In genomic region chr1:156146006-156146748, GRCh38 we compare ENCODE assay signal across 1 cellular context.
TF ChIP-seq lines count a peak whose summit lies in the region.

No MANE protein-coding gene starts in this region.

TF ChIP-seq in K562, 482 proteins besides CTCF, POLR2A, EP300 and RAD21 (continued from another document and continues in another):
- TF ChIP-seq MTF1 (CRISPR knock-in tag; IDR thresholded peaks at IDR 0.05; ENCODE audit: borderline replicate concordance), result no peak
- TF ChIP-seq CGGBP1 (CRISPR knock-in tag; IDR thresholded peaks at IDR 0.05), result no peak
- no peak for TF ChIP-seq GABPB2 (CRISPR knock-in tag; conservative IDR thresholded peaks at IDR 0.05)
- no peak for TF ChIP-seq MEIS2 (IDR thresholded peaks at IDR 0.05; ENCODE audit: partially characterized antibody)
- TF ChIP-seq ZNF395 (CRISPR knock-in tag; IDR thresholded peaks at IDR 0.05), result no peak
- no peak for TF ChIP-seq ZFX (CRISPR knock-in tag; IDR thresholded peaks at IDR 0.05)
- TF ChIP-seq PHTF2 (CRISPR knock-in tag; IDR thresholded peaks at IDR 0.05), result no peak
- TF ChIP-seq HNRNPL (IDR thresholded peaks at IDR 0.05; ENCODE audit: low read depth, low read length), result no peak
- no peak for TF ChIP-seq ZBTB34 (CRISPR knock-in tag; IDR thresholded peaks at IDR 0.05)
- TF ChIP-seq ARID2 (IDR thresholded peaks at IDR 0.05), result no peak
- TF ChIP-seq KLF16 (IDR thresholded peaks at IDR 0.05), result 0 out of 2 replicates have a peak, but pooled peaks have one; percentile 39
- no peak for TF ChIP-seq ZNF398 (CRISPR knock-in tag; IDR thresholded peaks at IDR 0.05)
- TF ChIP-seq NFXL1 (CRISPR knock-in tag; IDR thresholded peaks at IDR 0.05), result no peak
- no peak for TF ChIP-seq ELF4 (CRISPR knock-in tag; IDR thresholded peaks at IDR 0.05)
- TF ChIP-seq NONO (IDR thresholded peaks at IDR 0.05; ENCODE audit: low read depth in 2 of 2, low read length in 1 of 2), result no peak
- no peak for TF ChIP-seq MECOM (CRISPR knock-in tag; IDR thresholded peaks at IDR 0.05)
- TF ChIP-seq DDX20 (tag; IDR thresholded peaks at IDR 0.05; ENCODE audit: low read depth), result no peak
- no peak for TF ChIP-seq MAFF (IDR thresholded peaks at IDR 0.05; ENCODE audit: low read length)
- peak in 1 of 3 experiments; percentile 25 for TF ChIP-seq YY1 (IDR thresholded peaks at IDR 0.05; ENCODE audit: borderline replicate concordance in 1 of 3, control insufficient read depth in 1 of 3, extremely low read depth in 1 of 3, insufficient read depth in 3 of 3, insufficient read length in 1 of 3, insufficient replicate concordance in 2 of 3, low read depth in 1 of 3, low read length in 2 of 3)
- no peak for TF ChIP-seq ZFP91 (CRISPR knock-in tag; IDR thresholded peaks at IDR 0.05)
- TF ChIP-seq RNF219 (CRISPR knock-in tag; IDR thresholded peaks at IDR 0.05), result no peak
- no peak for TF ChIP-seq PKNOX1 (IDR thresholded peaks at IDR 0.05)
- no peak for TF ChIP-seq SNIP1 (IDR thresholded peaks at IDR 0.05; ENCODE audit: low read depth)
- TF ChIP-seq ZNF408 (CRISPR knock-in tag; IDR thresholded peaks at IDR 0.05; ENCODE audit: low read depth), result no peak
- TF ChIP-seq POLR2B (IDR thresholded peaks at IDR 0.05; ENCODE audit: low read depth, partially characterized antibody), result no peak
- TF ChIP-seq GTF2B (IDR thresholded peaks at IDR 0.05; ENCODE audit: extremely low read depth, insufficient read length), result no peak
- peak; percentile 14; the same call in 1 of the 2 replicates for TF ChIP-seq JUND (IDR thresholded peaks at IDR 0.05; ENCODE audit: borderline replicate concordance, low read depth, low read length)
- TF ChIP-seq JUND (tag; IDR thresholded peaks at IDR 0.05; ENCODE audit: borderline replicate concordance, low read depth, low read length), result no peak
- TF ChIP-seq SRSF7 (optimal IDR thresholded peaks at IDR 0.05; ENCODE audit: low read depth, low read length), result no peak
- no peak for TF ChIP-seq TARDBP (IDR thresholded peaks at IDR 0.05)
- TF ChIP-seq HMG20B (CRISPR knock-in tag; IDR thresholded peaks at IDR 0.05), result no peak
- no peak for TF ChIP-seq NR2F6 (CRISPR knock-in tag; IDR thresholded peaks at IDR 0.05)
- TF ChIP-seq HBP1 (CRISPR knock-in tag; IDR thresholded peaks at IDR 0.05), result no peak
- no peak for TF ChIP-seq YBX1 (IDR thresholded peaks at IDR 0.05)
- TF ChIP-seq RBM17 (IDR thresholded peaks at IDR 0.05; ENCODE audit: borderline replicate concordance, low read depth, low read length), result no peak
- TF ChIP-seq RBM22 (IDR thresholded peaks at IDR 0.05; ENCODE audit: low read depth, low read length, poor library complexity, severe bottlenecking), result no peak
- no peak for TF ChIP-seq NUFIP1 (IDR thresholded peaks at IDR 0.05; ENCODE audit: partially characterized antibody)
- TF ChIP-seq NCOA2 (IDR thresholded peaks at IDR 0.05; ENCODE audit: partially characterized antibody in 2 of 2), result no peak
- TF ChIP-seq OTX1 (CRISPR knock-in tag; IDR thresholded peaks at IDR 0.05), result 0 out of 2 replicates have a peak, but pooled peaks have one; percentile 42
- TF ChIP-seq ZNF232 (CRISPR knock-in tag; IDR thresholded peaks at IDR 0.05), result no peak
- no peak for TF ChIP-seq FOXK2 (conservative IDR thresholded peaks at IDR 0.05 in 1 of 2, IDR thresholded peaks at IDR 0.05 in 1 of 2; ENCODE audit: low read depth in 2 of 2)
- no peak for TF ChIP-seq ELF2 (CRISPR knock-in tag; IDR thresholded peaks at IDR 0.05)
- no peak for TF ChIP-seq KAT8 (IDR thresholded peaks at IDR 0.05; ENCODE audit: low read depth)
- no peak for TF ChIP-seq COPS2 (conservative IDR thresholded peaks at IDR 0.05)
- TF ChIP-seq SIN3A (IDR thresholded peaks at IDR 0.05; ENCODE audit: borderline replicate concordance in 2 of 2, control insufficient read depth in 1 of 2, low read depth in 2 of 2, low read length in 2 of 2), result no peak
- TF ChIP-seq SMC3 (conservative IDR thresholded peaks at IDR 0.05; ENCODE audit: insufficient read depth, low read depth, low read length), result peak; percentile 86
- TF ChIP-seq ETS1 (conservative IDR thresholded peaks at IDR 0.05; ENCODE audit: control insufficient read depth, low read depth, low read length), result no peak
- no peak for TF ChIP-seq ARID1B (IDR thresholded peaks at IDR 0.05)
- no peak for TF ChIP-seq THAP12 (CRISPR knock-in tag; IDR thresholded peaks at IDR 0.05)
- no peak for TF ChIP-seq EHMT2 (IDR thresholded peaks at IDR 0.05)
- TF ChIP-seq FOSL1 (tag; conservative IDR thresholded peaks at IDR 0.05), result no peak
- TF ChIP-seq CREB5 (CRISPR knock-in tag; IDR thresholded peaks at IDR 0.05), result no peak
- TF ChIP-seq SMARCA4 (IDR thresholded peaks at IDR 0.05), result no peak
- no peak for TF ChIP-seq GATA2 (CRISPR knock-in tag; IDR thresholded peaks at IDR 0.05)
